In genomic region chr7:141339603-141340002, GRCh38 we compare ENCODE assay signal across 18 cellular contexts.
DNase-seq lines count a peak whose midpoint lies in the region; ATAC-seq and TF ChIP-seq lines count a peak whose summit lies in the region.
"Had no signal": no experiment of that assay in that cellular context is flagged by ENCODE, and none has a peak within 500 bp of the region (broad histone marks: within the 10 kb centered on the region; RNA-seq: fewer than 3 reads in every experiment).

No MANE protein-coding gene starts in this region.

- H3K4me2 ChIP-seq in mesendoderm (ENCODE audit: low read length) (no peak overlapping the region), trophoblast cell (ENCODE audit: low read length) (no peak overlapping the region)
- H3K4me2 ChIP-seq: BLaER1 had no signal

- H3K9me3 ChIP-seq in HEK293 (ENCODE audit: control insufficient read depth, insufficient read depth, low read depth, low read length), result no peaks in the 10 kb centered on the region
- no peaks in the 10 kb centered on the region for H3K9me3 ChIP-seq in prostate gland
- peaks cover 4% of the 10 kb centered on the region for H3K9me3 ChIP-seq in trophoblast cell (ENCODE audit: insufficient read depth, low read depth, low read length)
- H3K9me3 ChIP-seq: BLaER1 had no signal

- H3K27me3 ChIP-seq in mesendoderm (ENCODE audit: insufficient read depth, low read length, poor library complexity), result no peaks in the 10 kb centered on the region
- H3K27me3 ChIP-seq in prostate gland (replicated peaks; ENCODE audit: insufficient read depth), result no peaks in the 10 kb centered on the region
- no peaks in the 10 kb centered on the region for H3K27me3 ChIP-seq in trophoblast cell (ENCODE audit: insufficient read depth, low read length)
- H3K27me3 ChIP-seq: BLaER1 had no signal

- H2AK5ac ChIP-seq in mesendoderm (ENCODE audit: low read length) (no peak overlapping the region), trophoblast cell (ENCODE audit: low read length) (no peak overlapping the region)

- peaks cover 7% of the 10 kb centered on the region for H3K9me3 Mint-ChIP-seq in WTC11

- no peak overlapping the region for H3K27ac ChIP-seq in HEK293 (ENCODE audit: extremely low read depth, low read depth, low read length)
- H3K27ac ChIP-seq in mesendoderm (ENCODE audit: low read depth, low read length), result no peak overlapping the region
- H3K27ac ChIP-seq in prostate gland, result no peak overlapping the region
- no peak overlapping the region for H3K27ac ChIP-seq in trophoblast cell (ENCODE audit: low read depth, low read length)
- H3K27ac ChIP-seq: BLaER1 had no signal

- H4K8ac ChIP-seq in mesendoderm (ENCODE audit: low read depth, low read length) (no peak overlapping the region), trophoblast cell (ENCODE audit: low read depth, low read length) (no peak overlapping the region)

- H3K27me3 Mint-ChIP-seq in WTC11 (ENCODE audit: low read depth), result no peaks in the 10 kb centered on the region

- H3K4me3 ChIP-seq in HEK293 (ENCODE audit: low read depth, low read length), result no peak overlapping the region
- no peak overlapping the region for H3K4me3 ChIP-seq in mesendoderm (ENCODE audit: low read length)
- H3K4me3 ChIP-seq in prostate gland, result no peak overlapping the region
- no peak overlapping the region for H3K4me3 ChIP-seq in trophoblast cell (ENCODE audit: low read depth, low read length)
- H3K4me3 ChIP-seq: BLaER1 had no signal

- no peak overlapping the region for H2AFZ ChIP-seq in trophoblast cell (ENCODE audit: insufficient read depth, low read length, poor library complexity)

- intact Hi-C loops in prostate gland (cut with DNase I), result no loop called here

- TF ChIP-seq CTCF in HEK293 (tag by site-specific recombination; IDR thresholded peaks at IDR 0.05), result no peak
- no peak for TF ChIP-seq CTCF in WTC11 (IDR thresholded peaks at IDR 0.05)
- TF ChIP-seq CTCF in prostate gland (IDR thresholded peaks at IDR 0.05), result no peak

- no peak overlapping the region for H2BK120ac ChIP-seq in mesendoderm (ENCODE audit: low read depth, low read length)
- no peak overlapping the region for H2BK120ac ChIP-seq in trophoblast cell (ENCODE audit: insufficient read depth, low read length, poor library complexity)

- H2BK5ac ChIP-seq in mesendoderm (ENCODE audit: low read length) (no peak overlapping the region), trophoblast cell (ENCODE audit: low read depth, low read length, poor library complexity) (no peak overlapping the region)

- H4K5ac ChIP-seq in mesendoderm (ENCODE audit: low read length), result no peak overlapping the region

- no peak overlapping the region for H2BK15ac ChIP-seq in mesendoderm (replicated peaks; ENCODE audit: low read depth)

- peak; percentile 70 for ATAC-seq in WTC11
- ATAC-seq: HepG2, Panc1 had no signal

- POLR2A ChIA-PET in HEK293 (lab: Yijun Ruan, JAX) (no interaction called here), WTC11 (lab: Charles Lee) (no interaction called here)

- no peak overlapping the region for H3K18ac ChIP-seq in mesendoderm (ENCODE audit: low read length)
- no peak overlapping the region for H3K18ac ChIP-seq in trophoblast cell (ENCODE audit: low read length)

- no peak overlapping the region for H2BK12ac ChIP-seq in trophoblast cell (ENCODE audit: low read length)

- H3K36me3 ChIP-seq in HEK293 (ENCODE audit: control insufficient read depth in 2 of 2, insufficient read depth in 1 of 2, low read length in 2 of 2), result no peaks in the 10 kb centered on the region
- H3K36me3 ChIP-seq in mesendoderm (ENCODE audit: control insufficient read depth, insufficient read depth, low read length), result no peaks in the 10 kb centered on the region
- H3K36me3 ChIP-seq in prostate gland, result no peaks in the 10 kb centered on the region
- no peaks in the 10 kb centered on the region for H3K36me3 ChIP-seq in trophoblast cell (ENCODE audit: control insufficient read depth in 1 of 2, insufficient read depth in 2 of 2, low read length in 2 of 2)
- H3K36me3 ChIP-seq: BLaER1 had no signal

- H3K9ac ChIP-seq in mesendoderm (ENCODE audit: low read length), result no peak overlapping the region
- H3K9ac ChIP-seq in trophoblast cell (ENCODE audit: low read length), result no peak overlapping the region
- H3K9ac ChIP-seq: BLaER1 had no signal

- no peaks in the 10 kb centered on the region for H3K79me1 ChIP-seq in mesendoderm (ENCODE audit: low read length)
- no peaks in the 10 kb centered on the region for H3K79me1 ChIP-seq in trophoblast cell (ENCODE audit: low read length)

- CTCF ChIA-PET in HEK293 (lab: Yijun Ruan, JAX) (no interaction called here), WTC11 (lab: Charles Lee) (interaction anchor here (0.6 kb wide), 1 partner anchor 22 kb away, joined by 4 read pairs; no protein-coding TSS in a partner anchor)

- no CpG with 5 or more reads among the region's 1 CpG for WGBS in mesendoderm (ENCODE audit: extremely low coverage, insufficient coverage, low lambda C conversion rate)
- 62% methylated on average over 1 of the region's 1 CpG for WGBS in prostate gland
- no CpG with 5 or more reads among the region's 1 CpG for WGBS in trophoblast cell (ENCODE audit: extremely low coverage, insufficient coverage, insufficient read length)

- H3K36me3 Mint-ChIP-seq in WTC11, result peaks cover 4% of the 10 kb centered on the region

- H4K91ac ChIP-seq in trophoblast cell (ENCODE audit: low read depth, low read length), result no peak overlapping the region

- H3K14ac ChIP-seq in trophoblast cell (ENCODE audit: low read length), result no peak overlapping the region

- H3K4me1 Mint-ChIP-seq in WTC11, result peaks cover 21% of the 10 kb centered on the region
- H3K4me1 Mint-ChIP-seq: CD8-positive, alpha-beta memory T cell had no signal

- H3K79me2 ChIP-seq in mesendoderm (ENCODE audit: control insufficient read depth, insufficient read depth, low read length) (no peaks in the 10 kb centered on the region), trophoblast cell (ENCODE audit: control insufficient read depth, insufficient read depth, low read length, poor library complexity) (no peaks in the 10 kb centered on the region)

- no peak overlapping the region for H3K56ac ChIP-seq in mesendoderm (ENCODE audit: low read length)

- TF ChIP-seq POLR2A in prostate gland (IDR thresholded peaks at IDR 0.05), result no peak

- H3K27ac Mint-ChIP-seq in WTC11, result no peak overlapping the region

- no peak overlapping the region for H3K4me3 Mint-ChIP-seq in WTC11
- H3K4me3 Mint-ChIP-seq: CD8-positive, alpha-beta memory T cell had no signal

- H3K4me1 ChIP-seq in HEK293 (ENCODE audit: control insufficient read depth, insufficient read depth, low read length), result no peaks in the 10 kb centered on the region
- no peaks in the 10 kb centered on the region for H3K4me1 ChIP-seq in mesendoderm (ENCODE audit: control insufficient read depth, low read depth, low read length)
- no peaks in the 10 kb centered on the region for H3K4me1 ChIP-seq in prostate gland (replicated peaks)
- no peaks in the 10 kb centered on the region for H3K4me1 ChIP-seq in trophoblast cell (ENCODE audit: control insufficient read depth in 1 of 2, insufficient read depth in 2 of 2, low read length in 2 of 2)
- H3K4me1 ChIP-seq: BLaER1 had no signal

- H3K23ac ChIP-seq in mesendoderm (ENCODE audit: low read length), result no peak overlapping the region
- no peak overlapping the region for H3K23ac ChIP-seq in trophoblast cell (ENCODE audit: low read length)

- H3K4ac ChIP-seq in mesendoderm (ENCODE audit: low read depth, low read length), result no peak overlapping the region
- no peak overlapping the region for H3K4ac ChIP-seq in trophoblast cell (ENCODE audit: low read depth, low read length)

- peak; percentile 50 for DNase-seq in ELF-1 (ENCODE audit: low read depth, low spot score)
- no peak for DNase-seq in WTC11 (ENCODE audit: low spot score)
- DNase-seq in mesendoderm, result peak; percentile 30
- DNase-seq in prostate gland (ENCODE audit: low spot score), result no peak
- DNase-seq in trophoblast cell, result no peak
- no peak for DNase-seq in central memory CD4-positive, alpha-beta T cell
- DNase-seq: CD8-positive, alpha-beta memory T cell; HCEC 1CT; Kasumi-1; NCI-H1436; NCI-H2107; NCI-H226; NCI-H526 treated with DMSO at 0.1 percent for 48 hours; SHP77 had no signal

- H4K12ac ChIP-seq in trophoblast cell (ENCODE audit: low read depth, low read length), result no peak overlapping the region

TF ChIP-seq in HEK293, 187 proteins besides CTCF, POLR2A, EP300 and RAD21 (continues in another document):
- TF ChIP-seq ZNF184 (tag by site-specific recombination; IDR thresholded peaks at IDR 0.05), result peak; percentile 30; the same call in 1 of the 2 replicates
- TF ChIP-seq GLI2 (tag by site-specific recombination; IDR thresholded peaks at IDR 0.05; ENCODE audit: borderline replicate concordance, low read depth), result no peak

TF ChIP-seq in WTC11, 78 proteins besides CTCF, POLR2A, EP300 and RAD21 (continues in another document):
- no peak for TF ChIP-seq AR (CRISPR knock-in tag; IDR thresholded peaks at IDR 0.05)
- no peak for TF ChIP-seq ETV6 (CRISPR knock-in tag; IDR thresholded peaks at IDR 0.05)
- no peak for TF ChIP-seq ZNF396 (CRISPR knock-in tag; IDR thresholded peaks at IDR 0.05; ENCODE audit: borderline replicate concordance)

Comparison
In these comparisons a context has a peak if more than half of its experiments do, and no peak if none do; other contexts are left out.
1. DNase-seq: peak in ELF-1 (single experiment) and mesendoderm (single experiment); none in WTC11 (single experiment), prostate gland (single experiment), trophoblast cell (0 of 2) and central memory CD4-positive, alpha-beta T cell (single experiment).